11 cellular contexts compared by ENCODE assay signal in the genomic region with DNA sequence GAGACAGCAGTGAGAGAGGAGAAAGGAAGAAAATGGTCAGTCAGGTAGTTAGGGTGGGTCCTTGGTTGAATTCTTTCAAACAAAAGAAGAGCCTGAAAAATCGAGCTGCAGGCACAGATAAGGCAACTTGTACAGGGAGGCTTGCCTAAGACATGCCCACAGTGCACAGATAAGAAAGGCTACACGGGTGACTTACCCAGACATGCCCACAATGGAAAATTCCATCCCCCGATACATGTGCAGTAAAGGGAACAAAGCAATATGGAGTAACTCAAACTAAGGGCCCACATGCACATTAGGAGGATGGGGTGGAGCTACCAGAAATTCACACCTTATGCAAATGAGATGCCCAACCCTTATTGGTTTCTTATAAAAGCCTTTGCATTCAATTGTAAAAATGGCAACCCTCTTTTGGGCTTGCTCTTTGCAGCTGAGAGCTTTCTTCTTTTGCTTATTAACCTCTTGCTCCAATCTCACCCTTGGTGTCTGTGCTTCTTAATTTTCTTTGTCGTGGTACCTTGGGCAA.
DNase-seq lines count a peak whose midpoint lies in the region; ATAC-seq and TF ChIP-seq lines count a peak whose summit lies in the region.
"Had no signal": no experiment of that assay in that cellular context is flagged by ENCODE, and none has a peak within 500 bp of the region (broad histone marks: within the 10 kb centered on the region; RNA-seq: fewer than 3 reads in every experiment).

No MANE protein-coding gene starts in this region.

- no peaks in the 10 kb centered on the region for H3K27me3 Mint-ChIP-seq in activated CD8-positive, alpha-beta T cell treated with anti-CD3 and anti-CD28 coated beads for 36 hours
- peaks cover 2% of the 10 kb centered on the region for H3K27me3 Mint-ChIP-seq in activated CD8-positive, alpha-beta T cell treated with anti-CD3 and anti-CD28 coated beads, Interleukin-2, amount 10 ng/mL, durations not matched to agents 7 days and 5 days (ENCODE audit: low read depth)
- peaks cover 0 to 3% of the 10 kb centered on the region in 2 donors for H3K27me3 Mint-ChIP-seq in stimulated activated naive B cell treated with anti-CD40 and anti-IgM and Interleukin-4, amounts not matched to agents 10 μg/mL and 1 μg/mL and 100 μg/mL, for 72 hours

- no peaks in the 10 kb centered on the region for H3K36me3 Mint-ChIP-seq in activated CD8-positive, alpha-beta T cell treated with anti-CD3 and anti-CD28 coated beads for 36 hours (ENCODE audit: low read depth)
- no peaks in the 10 kb centered on the region for H3K36me3 Mint-ChIP-seq in activated CD8-positive, alpha-beta T cell treated with anti-CD3 and anti-CD28 coated beads, Interleukin-2, amount 10 ng/mL, durations not matched to agents 7 days and 5 days (ENCODE audit: low read depth)
- no peaks in the 10 kb centered on the region for H3K36me3 Mint-ChIP-seq in stimulated activated naive B cell treated with anti-CD40 and anti-IgM and Interleukin-4, amounts not matched to agents 10 μg/mL and 1 μg/mL and 100 μg/mL, for 72 hours

- H3K4me3 ChIP-seq in heart right ventricle (no peak overlapping the region), lower leg skin (ENCODE audit: low read depth, poor library complexity, severe bottlenecking) (no peak overlapping the region), right lobe of liver (no peak overlapping the region)

- no peak for ATAC-seq in activated CD8-positive, alpha-beta T cell treated with anti-CD3 and anti-CD28 coated beads for 36 hours
- no peak for ATAC-seq in activated CD8-positive, alpha-beta T cell treated with anti-CD3 and anti-CD28 coated beads, Interleukin-2, amount 10 ng/mL, durations not matched to agents 7 days and 5 days
- ATAC-seq in heart right ventricle = peak in 6 of 8 donors; percentile 10 to 73 (median 50)
- peak; percentile 50 to 60 for ATAC-seq in stimulated activated naive B cell treated with anti-CD40 and anti-IgM and Interleukin-4, amounts not matched to agents 10 μg/mL and 1 μg/mL and 100 μg/mL, for 72 hours (replicated peaks)
- no peak for ATAC-seq in right lobe of liver
- ATAC-seq in activated CD4-positive, CD25-positive, alpha-beta regulatory T cell treated with anti-CD3 and anti-CD28 coated beads, Interleukin-2, amount 50 U/mL, for 24 hours = no peak

- CTCF ChIA-PET in activated CD8-positive, alpha-beta T cell treated with anti-CD3 and anti-CD28 coated beads for 36 hours (lab: Charles Lee) = no interaction called here
- CTCF ChIA-PET in activated CD8-positive, alpha-beta T cell treated with anti-CD3 and anti-CD28 coated beads, Interleukin-2, amount 10 ng/mL, durations not matched to agents 7 days and 5 days (lab: Charles Lee) = no interaction called here

- no peaks in the 10 kb centered on the region for H3K4me1 Mint-ChIP-seq in activated CD8-positive, alpha-beta T cell treated with anti-CD3 and anti-CD28 coated beads for 36 hours (ENCODE audit: low read depth)
- H3K4me1 Mint-ChIP-seq in activated CD8-positive, alpha-beta T cell treated with anti-CD3 and anti-CD28 coated beads, Interleukin-2, amount 10 ng/mL, durations not matched to agents 7 days and 5 days (ENCODE audit: low read depth) = peaks cover 4% of the 10 kb centered on the region
- H3K4me1 Mint-ChIP-seq in stimulated activated naive B cell treated with anti-CD40 and anti-IgM and Interleukin-4, amounts not matched to agents 10 μg/mL and 1 μg/mL and 100 μg/mL, for 72 hours = peaks cover 3 to 8% of the 10 kb centered on the region in 2 donors

- WGBS in heart right ventricle, 2 donors = 46 to 51% methylated on average over 4 of the region's 4 CpGs
- 56 to 61% methylated on average over 4 of the region's 4 CpGs for WGBS in lower leg skin, 2 donors
- WGBS in right lobe of liver (ENCODE audit: insufficient coverage, low coverage, low lambda C conversion rate, missing lambda C conversion rate) = 44% methylated on average over 4 of the region's 4 CpGs

- peak; percentile 3 for DNase-seq in activated CD8-positive, alpha-beta T cell treated with anti-CD3 and anti-CD28 coated beads for 36 hours
- no peak for DNase-seq in activated CD8-positive, alpha-beta T cell treated with anti-CD3 and anti-CD28 coated beads, Interleukin-2, amount 10 ng/mL, durations not matched to agents 7 days and 5 days
- DNase-seq in OCI-M2 (lab: John Stamatoyannopoulos, UW; ENCODE audit: unreplicated experiment) = peak; percentile 3
- no peak for DNase-seq in heart right ventricle
- DNase-seq in stimulated activated naive B cell treated with anti-CD40 and anti-IgM and Interleukin-4, amounts not matched to agents 10 μg/mL and 1 μg/mL and 100 μg/mL, for 72 hours = no peak
- no peak for DNase-seq in lower leg skin (ENCODE audit: low spot score in 2 of 2)
- no peak for DNase-seq in right lobe of liver
- DNase-seq: activated T-cell treated with anti-CD3 and anti-CD28 coated beads, Interleukin-2, amount 50 U/mL, for 24 hours; NCI-H2227 treated with DMSO at 0.1 percent for 48 hours had no signal

- no peaks in the 10 kb centered on the region for H3K27me3 ChIP-seq in heart right ventricle
- no peaks in the 10 kb centered on the region for H3K27me3 ChIP-seq in right lobe of liver
- H3K27me3 ChIP-seq: ascending aorta had no signal

- TF ChIP-seq CTCF in activated CD8-positive, alpha-beta T cell treated with anti-CD3 and anti-CD28 coated beads for 36 hours (IDR thresholded peaks at IDR 0.05) = no peak
- TF ChIP-seq CTCF in heart right ventricle (IDR thresholded peaks at IDR 0.05) (no peak), lower leg skin (IDR thresholded peaks at IDR 0.05) (no peak), right lobe of liver (IDR thresholded peaks at IDR 0.05) (no peak)

- no peaks in the 10 kb centered on the region for H3K9me3 Mint-ChIP-seq in activated CD8-positive, alpha-beta T cell treated with anti-CD3 and anti-CD28 coated beads for 36 hours
- H3K9me3 Mint-ChIP-seq in activated CD8-positive, alpha-beta T cell treated with anti-CD3 and anti-CD28 coated beads, Interleukin-2, amount 10 ng/mL, durations not matched to agents 7 days and 5 days (ENCODE audit: insufficient read depth) = no peaks in the 10 kb centered on the region
- H3K9me3 Mint-ChIP-seq in stimulated activated naive B cell treated with anti-CD40 and anti-IgM and Interleukin-4, amounts not matched to agents 10 μg/mL and 1 μg/mL and 100 μg/mL, for 72 hours = peaks cover 0 to under 1% of the 10 kb centered on the region in 2 donors
- H3K9me3 Mint-ChIP-seq: activated T-cell treated with anti-CD3 and anti-CD28 coated beads, Interleukin-2, amount 50 U/mL, for 24 hours had no signal

- POLR2A ChIA-PET in activated CD8-positive, alpha-beta T cell treated with anti-CD3 and anti-CD28 coated beads for 36 hours (lab: Charles Lee) = interaction anchor here (1.1 kb wide), 1 partner anchor 11 kb away, joined by 3 read pairs; no protein-coding TSS in a partner anchor
- POLR2A ChIA-PET in activated CD8-positive, alpha-beta T cell treated with anti-CD3 and anti-CD28 coated beads, Interleukin-2, amount 10 ng/mL, durations not matched to agents 7 days and 5 days (lab: Charles Lee) = no interaction called here

- H3K27ac Mint-ChIP-seq in activated CD8-positive, alpha-beta T cell treated with anti-CD3 and anti-CD28 coated beads for 36 hours = no peak overlapping the region
- no peak overlapping the region for H3K27ac Mint-ChIP-seq in activated CD8-positive, alpha-beta T cell treated with anti-CD3 and anti-CD28 coated beads, Interleukin-2, amount 10 ng/mL, durations not matched to agents 7 days and 5 days
- peak overlapping the region; percentile 3 for H3K27ac Mint-ChIP-seq in stimulated activated naive B cell treated with anti-CD40 and anti-IgM and Interleukin-4, amounts not matched to agents 10 μg/mL and 1 μg/mL and 100 μg/mL, for 72 hours
- H3K27ac Mint-ChIP-seq: activated T-cell treated with anti-CD3 and anti-CD28 coated beads, Interleukin-2, amount 50 U/mL, for 24 hours had no signal

- H3K9me3 ChIP-seq in heart right ventricle (peaks cover 0 to under 1% (median 0%) of the 10 kb centered on the region in 11 donors), right lobe of liver (no peaks in the 10 kb centered on the region)
- H3K9me3 ChIP-seq: ascending aorta had no signal

- intact Hi-C loops in activated CD8-positive, alpha-beta T cell treated with anti-CD3 and anti-CD28 coated beads for 36 hours (cut with micrococcal nuclease) = no loop called here
- intact Hi-C loops in heart right ventricle (cut with DNase I) = no loop called here
- intact Hi-C loops in lower leg skin (cut with DNase I; ENCODE audit: low total_unique reads) = no loop called here
- intact Hi-C loops in right lobe of liver (cut with DNase I) = no loop called here

- H3K36me3 ChIP-seq in heart right ventricle (no peaks in the 10 kb centered on the region), right lobe of liver (no peaks in the 10 kb centered on the region)
- H3K36me3 ChIP-seq: ascending aorta had no signal

- H3K27ac ChIP-seq in heart right ventricle (peak overlapping the region in 9 of 10 donors; percentile 22 to 83 (median 63)), right lobe of liver (no peak overlapping the region)
- H3K27ac ChIP-seq: ascending aorta had no signal

- TF ChIP-seq POLR2A in lower leg skin (IDR thresholded peaks at IDR 0.05) = no peak
- no peak for TF ChIP-seq POLR2A in right lobe of liver (IDR thresholded peaks at IDR 0.05)

- peaks cover 0 to 9% (median 0%) of the 10 kb centered on the region in 9 donors for H3K4me1 ChIP-seq in heart right ventricle
- no peaks in the 10 kb centered on the region for H3K4me1 ChIP-seq in right lobe of liver

- H3K4me3 Mint-ChIP-seq in activated CD8-positive, alpha-beta T cell treated with anti-CD3 and anti-CD28 coated beads for 36 hours = no peak overlapping the region
- no peak overlapping the region for H3K4me3 Mint-ChIP-seq in activated CD8-positive, alpha-beta T cell treated with anti-CD3 and anti-CD28 coated beads, Interleukin-2, amount 10 ng/mL, durations not matched to agents 7 days and 5 days
- H3K4me3 Mint-ChIP-seq in stimulated activated naive B cell treated with anti-CD40 and anti-IgM and Interleukin-4, amounts not matched to agents 10 μg/mL and 1 μg/mL and 100 μg/mL, for 72 hours = no peak overlapping the region
- H3K4me3 Mint-ChIP-seq: activated T-cell treated with anti-CD3 and anti-CD28 coated beads, Interleukin-2, amount 50 U/mL, for 24 hours had no signal

Comparison
In these comparisons a context has a peak if more than half of its experiments do, and no peak if none do; other contexts are left out.
1. DNase-seq: peak in activated CD8-positive, alpha-beta T cell treated with anti-CD3 and anti-CD28 coated beads for 36 hours (single experiment) and OCI-M2 (single experiment); none in activated CD8-positive, alpha-beta T cell treated with anti-CD3 and anti-CD28 coated beads, Interleukin-2, amount 10 ng/mL, durations not matched to agents 7 days and 5 days (single experiment), heart right ventricle (0 of 2), stimulated activated naive B cell treated with anti-CD40 and anti-IgM and Interleukin-4, amounts not matched to agents 10 μg/mL and 1 μg/mL and 100 μg/mL, for 72 hours (single experiment), lower leg skin (0 of 2) and right lobe of liver (0 of 3).
2. ATAC-seq: peak in heart right ventricle (6 of 8) and stimulated activated naive B cell treated with anti-CD40 and anti-IgM and Interleukin-4, amounts not matched to agents 10 μg/mL and 1 μg/mL and 100 μg/mL, for 72 hours (2 of 2); none in activated CD8-positive, alpha-beta T cell treated with anti-CD3 and anti-CD28 coated beads for 36 hours (single experiment), activated CD8-positive, alpha-beta T cell treated with anti-CD3 and anti-CD28 coated beads, Interleukin-2, amount 10 ng/mL, durations not matched to agents 7 days and 5 days (single experiment), right lobe of liver (0 of 4) and activated CD4-positive, CD25-positive, alpha-beta regulatory T cell treated with anti-CD3 and anti-CD28 coated beads, Interleukin-2, amount 50 U/mL, for 24 hours (0 of 2).
3. H3K27ac ChIP-seq: peak in heart right ventricle (9 of 10); none in right lobe of liver (0 of 3).